Comparison of ENCODE assay signal across 1 cellular context in genomic region chr14:57519051-57519450, GRCh38.
A peak's percentile ranks its signal among the peaks of the same experiment; 100 is the strongest.
TF ChIP-seq lines count a peak whose summit lies in the region.

No MANE protein-coding gene starts in this region.

TF ChIP-seq in HepG2, 621 proteins besides CTCF, POLR2A, EP300 and RAD21 (continued from another document):
- TF ChIP-seq PBX2 (CRISPR knock-in tag; IDR thresholded peaks at IDR 0.05) (0 out of 2 replicates have a peak, but pooled peaks have one; percentile 15), ZNF292 (CRISPR knock-in tag; IDR thresholded peaks at IDR 0.05; ENCODE audit: borderline replicate concordance, low read depth) (no peak), FOXA1 (IDR thresholded peaks at IDR 0.05) (no peak), FOXA1 (CRISPR knock-in tag; IDR thresholded peaks at IDR 0.05) (peak; percentile 44; the same call in 1 of the 2 replicates), ZNF770 (CRISPR knock-in tag; IDR thresholded peaks at IDR 0.05) (peak; percentile 55)
